ENCODE assay signal across 11 cellular contexts in the genomic region with DNA sequence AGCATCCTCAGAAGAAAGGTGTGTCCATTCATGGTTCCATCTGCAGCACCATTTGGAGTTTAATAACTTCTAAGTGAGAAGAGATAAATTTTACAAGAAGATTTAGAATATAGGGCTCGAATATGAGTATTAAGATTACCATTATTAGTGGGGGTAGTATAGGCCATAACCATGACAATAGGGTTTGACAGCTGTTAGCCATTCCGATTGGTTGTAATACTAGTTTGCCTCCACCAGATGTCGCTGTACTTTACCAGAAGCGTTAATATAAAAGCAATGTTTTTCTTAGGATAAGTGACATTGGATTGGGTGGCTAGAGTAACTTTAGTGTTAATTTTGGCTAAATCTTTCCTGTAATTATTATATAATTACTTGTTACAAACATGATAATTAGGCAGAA.
DNase-seq lines count a peak whose midpoint lies in the region; ATAC-seq, FAIRE-seq and TF ChIP-seq lines count a peak whose summit lies in the region.
"Had no signal": no experiment of that assay in that cellular context is flagged by ENCODE, and none has a peak within 500 bp of the region (broad histone marks: within the 10 kb centered on the region; RNA-seq: fewer than 3 reads in every experiment).

No MANE protein-coding gene starts in this region.

- no peak for FAIRE-seq in RCC 7860 (lab: Jason Lieb, UNC)

- H3K4me3 ChIP-seq in AG09309 (ENCODE audit: control insufficient read depth, low read depth, low read length): no peak overlapping the region

- H3K4me1 ChIP-seq in foreskin keratinocyte: no peaks in the 10 kb centered on the region

- ATAC-seq in foreskin keratinocyte (no peak), HG03521 (IDR thresholded peaks at IDR 0.05; ENCODE audit: unreplicated experiment) (no peak)

- no peak overlapping the region for H3K27ac ChIP-seq in foreskin keratinocyte

- DNase-seq in AG09309 (ENCODE audit: low read depth): no peak
- peak; percentile 16 for DNase-seq in RCC 7860 (ENCODE audit: low spot score)
- no peak for DNase-seq in foreskin keratinocyte
- no peak for DNase-seq in NCI-H526 treated with DMSO at 0.1 percent for 48 hours (lab: John Stamatoyannopoulos, UW)
- DNase-seq in NCI-H128 (lab: John Stamatoyannopoulos, UW; ENCODE audit: unreplicated experiment): no peak
- no peak for DNase-seq in GM03348 (ENCODE audit: low spot score)
- DNase-seq: activated CD4-positive, CD25-positive, alpha-beta regulatory T cell treated with anti-CD3 and anti-CD28 coated beads, Interleukin-2, amount 50 U/mL, for 72 hours; caudate nucleus; NCI-H2081 had no signal

- TF ChIP-seq CTCF in AG09309 (IDR thresholded peaks at IDR 0.05; ENCODE audit: control insufficient read depth, insufficient read depth, low read depth, low read length, missing control alignments): peak; percentile 39
- TF ChIP-seq CTCF in GM12872 (IDR thresholded peaks at IDR 0.05; ENCODE audit: insufficient read depth, low read depth, low read length): peak; percentile 59; the same call in 2 of the 3 replicates
- peak; percentile 64 for TF ChIP-seq CTCF in foreskin keratinocyte (conservative IDR thresholded peaks at IDR 0.05)

- no peaks in the 10 kb centered on the region for H3K27me3 ChIP-seq in foreskin keratinocyte
